ENCODE assay signal across 15 cellular contexts in genomic region chr20:32068174-32068573, GRCh38. TPM values are rescaled to one million over a fixed set of nuclear protein-coding genes. Genes with fewer than 3 reads are reported as not detected.
"Had no signal": no experiment of that assay in that cellular context is flagged by ENCODE, and none has a peak within 500 bp of the region (broad histone marks: within the 10 kb centered on the region; RNA-seq: fewer than 3 reads in every experiment).

No MANE protein-coding gene starts in this region.

- H3K36me3 ChIP-seq: esophagus muscularis mucosa, right lobe of liver, thoracic aorta had no signal

- DNase-seq: activated CD4-positive, alpha-beta T cell treated with anti-CD3 and anti-CD28 coated beads, Interleukin-2, amount 10 ng/mL, durations not matched to agents 7 days and 5 days; activated CD4-positive, CD25-positive, alpha-beta regulatory T cell; activated CD8-positive, alpha-beta memory T cell treated with anti-CD3 and anti-CD28 coated beads for 24 hours; activated gamma-delta T cell treated with Interleukin-2 at 50 U/mL for 16 hours; activated naive CD8-positive, alpha-beta T cell treated with anti-CD3 and anti-CD28 coated beads for 36 hours; central memory CD4-positive, alpha-beta T cell; effector CD4-positive, alpha-beta T cell; nephron progenitor cell; right lobe of liver; stimulated activated CD4-positive, alpha-beta T cell treated with anti-CD3 and anti-CD28 coated beads, Interleukin-1b, Interleukin-23, amount 100 ng/mL, for 48 hours had no signal

- H3K9me3 ChIP-seq: esophagus muscularis mucosa, right lobe of liver, thoracic aorta had no signal

- H3K27ac ChIP-seq: coronary artery, esophagus muscularis mucosa, thoracic aorta had no signal

- H3K4me1 ChIP-seq: esophagus muscularis mucosa, right lobe of liver had no signal

- H3K4me3 ChIP-seq: coronary artery, esophagus muscularis mucosa, right lobe of liver, thoracic aorta had no signal

- H3K27me3 ChIP-seq: right lobe of liver had no signal

RNA-seq across cellular contexts. Expression of gene HCK, which starts 16.1 kb away (rescaled TPM):
- total RNA-seq: activated CD4-positive, alpha-beta T cell treated with anti-CD3 and anti-CD28 coated beads, Interleukin-2, amount 10 ng/mL, durations not matched to agents 7 days and 5 days; activated naive CD8-positive, alpha-beta T cell treated with anti-CD3 and anti-CD28 coated beads for 36 hours; fibroblast of villous mesenchyme; pulmonary artery endothelial cell had no signal

RNA-seq across cellular contexts. Expression of gene CCM2L, which starts 57.9 kb away (rescaled TPM):
- total RNA-seq: activated CD4-positive, alpha-beta T cell treated with anti-CD3 and anti-CD28 coated beads, Interleukin-2, amount 10 ng/mL, durations not matched to agents 7 days and 5 days; activated naive CD8-positive, alpha-beta T cell treated with anti-CD3 and anti-CD28 coated beads for 36 hours; fibroblast of villous mesenchyme had no signal
